ENCODE assay signal across 8 cellular contexts in the genomic region with DNA sequence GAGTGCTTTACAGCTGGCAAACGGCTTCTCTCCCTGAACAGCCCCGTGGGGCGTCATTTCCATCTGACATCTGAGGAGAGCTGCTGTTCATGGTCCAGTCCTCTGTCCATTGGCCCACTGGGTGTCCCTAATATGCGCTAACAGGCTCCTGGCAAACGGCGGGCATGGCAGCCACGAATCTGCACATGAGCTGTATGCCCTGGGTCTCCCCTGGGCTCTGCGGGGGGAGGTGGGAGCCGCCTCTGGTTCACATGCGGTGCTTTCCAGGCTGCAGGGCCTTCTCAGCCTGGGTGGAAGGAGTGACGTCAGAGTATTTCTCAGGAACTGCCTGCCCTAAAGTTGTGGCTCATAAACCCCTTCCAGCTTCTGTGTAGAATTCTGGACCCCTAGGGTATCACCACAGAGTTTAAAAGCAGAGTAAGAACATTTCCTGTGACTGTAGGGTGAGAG.
A peak's percentile ranks its signal among the peaks of the same experiment; 100 is the strongest.
DNase-seq lines count a peak whose midpoint lies in the region; ATAC-seq, FAIRE-seq and TF ChIP-seq lines count a peak whose summit lies in the region.

No MANE protein-coding gene starts in this region.

- H3K36me3 ChIP-seq in bronchial epithelial cell (ENCODE audit: control insufficient read depth, insufficient read depth, low read length) (no peaks in the 10 kb centered on the region), mucosa of stomach (ENCODE audit: control insufficient read depth, insufficient read depth, low read length) (no peaks in the 10 kb centered on the region)

- no peak overlapping the region for H3K4me3 ChIP-seq in bronchial epithelial cell (ENCODE audit: low read depth, low read length)
- H3K4me3 ChIP-seq in mucosa of stomach (ENCODE audit: low read length) = no peak overlapping the region

- H3K4me1 ChIP-seq in mucosa of stomach (ENCODE audit: control insufficient read depth, insufficient read depth, low read length) = peaks cover 89% of the 10 kb centered on the region

- peak overlapping the region; percentile 52 for H3K9ac ChIP-seq in mucosa of stomach (ENCODE audit: low read length)

- FAIRE-seq in bronchial epithelial cell (lab: Jason Lieb, UNC) = no peak

- ATAC-seq in HG03442 (IDR thresholded peaks at IDR 0.05; ENCODE audit: unreplicated experiment) = peak; percentile 32
- no peak for ATAC-seq in GM19324 (IDR thresholded peaks at IDR 0.05; ENCODE audit: low FRiP score, unreplicated experiment)

- no peaks in the 10 kb centered on the region for H3K9me3 ChIP-seq in mucosa of stomach (ENCODE audit: control insufficient read depth, low read length)

- TF ChIP-seq CTCF in bronchial epithelial cell (IDR thresholded peaks at IDR 0.05; ENCODE audit: insufficient read depth, low read length, severe bottlenecking) = no peak

- DNase-seq in DMS153 (lab: John Stamatoyannopoulos, UW) = peak; percentile 61
- peak; percentile 59 for DNase-seq in UCSD-AML1 (lab: John Stamatoyannopoulos, UW; ENCODE audit: unreplicated experiment)
- DNase-seq in bronchial epithelial cell (ENCODE audit: low read depth) = peak; percentile 60
- DNase-seq in stimulated activated CD8-positive, alpha-beta memory T cell treated with anti-CD3 and anti-CD28 coated beads, Interleukin-7, amount 100 ng/mL, for 48 hours (ENCODE audit: extremely low read depth in 1 of 2, low read depth in 1 of 2) = peak; percentile 67 to 88
- no peak for DNase-seq in glomerular visceral epithelial cell (ENCODE audit: extremely low spot score)

- H3K27me3 ChIP-seq in bronchial epithelial cell (ENCODE audit: control insufficient read depth, insufficient read depth, low read length) (no peaks in the 10 kb centered on the region), mucosa of stomach (ENCODE audit: control insufficient read depth, insufficient read depth, low read length) (no peaks in the 10 kb centered on the region)
